ENCODE assay signal across 7 cellular contexts in genomic region chrX:19512359-19512758, GRCh38. TPM values are rescaled to one million over a fixed set of nuclear protein-coding genes. Genes with fewer than 3 reads are reported as not detected.
"Had no signal": no experiment of that assay in that cellular context is flagged by ENCODE, and none has a peak within 500 bp of the region (broad histone marks: within the 10 kb centered on the region; RNA-seq: fewer than 3 reads in every experiment).

No MANE protein-coding gene starts in this region.

- H3K4me3 ChIP-seq: K562 had no signal

- ATAC-seq: K562 had no signal

- DNase-seq: IMR-90, KBM-7, KG1 had no signal

- H3K27ac Mint-ChIP-seq: IgD-negative memory B cell had no signal

- H3K27ac ChIP-seq: HL-60 had no signal

RNA-seq across cellular contexts. Expression of gene MAP3K15, which starts 2.9 kb away (rescaled TPM):
- total RNA-seq: HT-29 had no signal
- polyA plus RNA-seq: IgD-negative memory B cell had no signal
